ENCODE assay signal across 2 cellular contexts in genomic region chr3:50248387-50248786, GRCh38.
TF ChIP-seq lines count a peak whose summit lies in the region.

No MANE protein-coding gene starts in this region.

TF ChIP-seq in liver, 16 proteins besides CTCF, POLR2A, EP300 and RAD21:
- TF ChIP-seq MAX (IDR thresholded peaks at IDR 0.05) = no peak
- no peak for TF ChIP-seq EGR1 (IDR thresholded peaks at IDR 0.05; ENCODE audit: low read depth in 2 of 2)
- no peak for TF ChIP-seq HNF4A (conservative IDR thresholded peaks at IDR 0.05)
- TF ChIP-seq HNF4G (IDR thresholded peaks at IDR 0.05) = no peak
- TF ChIP-seq REST (IDR thresholded peaks at IDR 0.05) = no peak
- TF ChIP-seq TAF1 (conservative IDR thresholded peaks at IDR 0.05) = no peak
- TF ChIP-seq ZBTB33 (IDR thresholded peaks at IDR 0.05) = no peak
- no peak for TF ChIP-seq NR2F2 (IDR thresholded peaks at IDR 0.05)
- no peak for TF ChIP-seq RXRA (IDR thresholded peaks at IDR 0.05)
- no peak for TF ChIP-seq FOXA1 (IDR thresholded peaks at IDR 0.05)
- TF ChIP-seq GABPA (IDR thresholded peaks at IDR 0.05 in 1 of 2, conservative IDR thresholded peaks at IDR 0.05 in 1 of 2) = no peak
- no peak for TF ChIP-seq FOXA2 (IDR thresholded peaks at IDR 0.05)
- no peak for TF ChIP-seq SP1 (IDR thresholded peaks at IDR 0.05)
- TF ChIP-seq, protein P1, sequence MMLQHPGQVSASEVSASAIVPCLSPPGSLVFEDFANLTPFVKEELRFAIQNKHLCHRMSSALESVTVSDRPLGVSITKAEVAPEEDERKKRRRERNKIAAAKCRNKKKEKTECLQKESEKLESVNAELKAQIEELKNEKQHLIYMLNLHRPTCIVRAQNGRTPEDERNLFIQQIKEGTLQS (IDR thresholded peaks at IDR 0.05) = no peak
- TF ChIP-seq JUND (IDR thresholded peaks at IDR 0.05) = no peak
- no peak for TF ChIP-seq YY1 (IDR thresholded peaks at IDR 0.05)

TF ChIP-seq in HepG2, 621 proteins besides CTCF, POLR2A, EP300 and RAD21:
- TF ChIP-seq ZNF354B (CRISPR knock-in tag; IDR thresholded peaks at IDR 0.05) = no peak
- TF ChIP-seq KLF6 (CRISPR knock-in tag; IDR thresholded peaks at IDR 0.05) = no peak
- TF ChIP-seq, protein P2, sequence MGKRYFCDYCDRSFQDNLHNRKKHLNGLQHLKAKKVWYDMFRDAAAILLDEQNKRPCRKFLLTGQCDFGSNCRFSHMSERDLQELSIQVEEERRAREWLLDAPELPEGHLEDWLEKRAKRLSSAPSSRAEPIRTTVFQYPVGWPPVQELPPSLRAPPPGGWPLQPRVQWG (CRISPR knock-in tag; IDR thresholded peaks at IDR 0.05; ENCODE audit: borderline replicate concordance, low read depth) = no peak
- TF ChIP-seq ZFX (CRISPR knock-in tag; IDR thresholded peaks at IDR 0.05; ENCODE audit: low read depth) = no peak
